ENCODE assay signal across 1 cellular context in the genomic region with DNA sequence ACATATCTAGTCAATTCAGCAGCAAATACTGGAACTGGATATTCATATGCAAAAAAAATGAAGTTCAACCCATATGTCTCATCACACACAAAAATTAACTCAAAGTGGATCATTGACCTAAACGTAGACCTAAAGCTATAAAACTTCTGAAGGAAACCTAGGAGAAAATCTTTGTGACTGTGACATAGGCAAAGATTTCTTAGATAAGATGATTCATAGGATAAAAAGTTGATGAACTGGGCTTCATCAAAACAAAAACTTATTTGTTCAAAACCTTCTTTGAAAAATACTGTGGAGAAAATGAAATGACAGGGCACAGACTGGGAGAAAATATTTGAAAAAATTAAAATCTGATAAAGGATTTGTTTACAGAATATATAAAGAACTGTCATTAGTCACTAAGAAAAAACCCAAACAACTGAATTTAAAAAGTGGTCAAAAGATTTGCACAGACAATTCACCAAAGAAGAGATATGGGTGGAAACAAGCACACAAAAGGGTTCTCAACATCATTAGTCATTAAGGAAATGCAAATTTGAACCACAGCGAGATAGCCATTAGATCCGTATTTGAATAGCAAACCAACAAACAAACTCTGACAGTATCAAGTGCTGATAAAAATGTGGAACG.
TF ChIP-seq lines count a peak whose summit lies in the region.

No MANE protein-coding gene starts in this region.

TF ChIP-seq in WTC11, 78 proteins besides CTCF, POLR2A, EP300 and RAD21 (continued from another document):
- TF ChIP-seq, protein P1, sequence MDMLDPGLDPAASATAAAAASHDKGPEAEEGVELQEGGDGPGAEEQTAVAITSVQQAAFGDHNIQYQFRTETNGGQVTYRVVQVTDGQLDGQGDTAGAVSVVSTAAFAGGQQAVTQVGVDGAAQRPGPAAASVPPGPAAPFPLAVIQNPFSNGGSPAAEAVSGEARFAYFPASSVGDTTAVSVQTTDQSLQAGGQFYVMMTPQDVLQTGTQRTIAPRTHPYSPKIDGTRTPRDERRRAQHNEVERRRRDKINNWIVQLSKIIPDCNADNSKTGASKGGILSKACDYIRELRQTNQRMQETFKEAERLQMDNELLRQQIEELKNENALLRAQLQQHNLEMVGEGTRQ (CRISPR knock-in tag; IDR thresholded peaks at IDR 0.05): no peak
- TF ChIP-seq OVOL2 (CRISPR knock-in tag; IDR thresholded peaks at IDR 0.05; ENCODE audit: borderline replicate concordance) (no peak), MLX (CRISPR knock-in tag; IDR thresholded peaks at IDR 0.05) (no peak)
TF ChIP-seq in WTC11: peak in this region for 0.
